In the genomic region with DNA sequence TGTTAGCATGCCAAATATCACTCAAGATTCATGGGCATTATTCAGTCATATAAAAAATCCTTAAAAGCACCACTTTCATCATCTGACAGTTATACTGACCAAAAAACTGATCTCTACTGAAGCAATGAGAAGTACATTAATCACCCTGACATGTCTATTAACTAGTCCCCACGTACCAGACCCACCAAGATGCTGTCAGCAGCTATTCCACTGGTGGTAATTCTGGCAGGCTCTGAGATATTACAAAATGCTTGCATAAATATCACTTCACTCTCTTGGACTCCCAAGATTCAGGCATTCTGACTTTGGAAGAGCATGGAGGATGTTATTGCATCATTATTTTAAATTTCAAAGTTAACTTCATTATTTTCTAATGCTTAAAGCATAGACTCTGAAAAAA, we compare ENCODE assay signal across 33 cellular contexts.
"Had no signal": no experiment of that assay in that cellular context is flagged by ENCODE, and none has a peak within 500 bp of the region (broad histone marks: within the 10 kb centered on the region; RNA-seq: fewer than 3 reads in every experiment).

No MANE protein-coding gene starts in this region.

- H3K36me3 ChIP-seq: adrenal gland, brain microvascular endothelial cell, breast epithelium had no signal

- ATAC-seq: activated CD8-positive, alpha-beta T cell treated with anti-CD3 and anti-CD28 coated beads for 36 hours; activated naive CD4-positive, alpha-beta T cell treated with anti-CD3 and anti-CD28 coated beads, Interleukin-2, amount 50 U/mL, for 72 hours; activated T-cell treated with anti-CD3 and anti-CD28 coated beads, Interleukin-2, amount 50 U/mL, for 4 hours; activated T-cell treated with anti-CD3 and anti-CD28 coated beads, Interleukin-2, amount 50 U/mL, for 72 hours; activated T-helper 17 cell treated with anti-CD3 and anti-CD28 coated beads, Interleukin-2, amount 50 U/mL, for 72 hours; body of pancreas had no signal

- FAIRE-seq: astrocyte, TTC549 had no signal

- H3K4me1 ChIP-seq: adrenal gland, body of pancreas, breast epithelium had no signal

- H3K9me3 ChIP-seq: adrenal gland, body of pancreas, breast epithelium had no signal

- DNase-seq: activated B cell treated with CpG ODN at 0.5 μM for 24 hours; activated CD4-positive, alpha-beta memory T cell treated with anti-CD3 and anti-CD28 coated beads for 36 hours; activated CD4-positive, alpha-beta T cell treated with anti-CD3 and anti-CD28 coated beads for 4 hours; activated CD4-positive, alpha-beta T cell treated with anti-CD3 and anti-CD28 coated beads, Interleukin-2, amount 10 ng/mL, durations not matched to agents 24 days and 14 days; activated CD4-positive, alpha-beta T cell treated with anti-CD3 and anti-CD28 coated beads, Interleukin-2, amount 50 U/mL, for 1 hour; activated CD4-positive, alpha-beta T cell treated with anti-CD3 and anti-CD28 coated beads, Interleukin-2, amount 50 U/mL, for 4 hours; activated CD4-positive, CD25-positive, alpha-beta regulatory T cell treated with anti-CD3 and anti-CD28 coated beads, Interleukin-2, amount 50 U/mL, for 72 hours; activated CD8-positive, alpha-beta memory T cell treated with anti-CD3 and anti-CD28 coated beads, Interleukin-2, amount 50 U/mL, for 4 hours; activated CD8-positive, alpha-beta T cell treated with anti-CD3 and anti-CD28 coated beads for 36 hours; activated effector memory CD4-positive, alpha-beta T cell treated with anti-CD3 and anti-CD28 coated beads, Interleukin-2, amount 50 U/mL, for 16 hours; activated gamma-delta T cell treated with Interleukin-2 at 50 U/mL for 16 hours; activated naive CD4-positive, alpha-beta T cell; activated naive CD4-positive, alpha-beta T cell treated with anti-CD3 and anti-CD28 coated beads for 36 hours; activated naive CD4-positive, alpha-beta T cell treated with anti-CD3 and anti-CD28 coated beads, Interleukin-2, amount 50 U/mL, for 16 hours; activated naive CD8-positive, alpha-beta T cell treated with anti-CD3 and anti-CD28 coated beads for 36 hours; activated T-cell treated with anti-CD3 and anti-CD28 coated beads for 4 hours; activated T-cell treated with anti-CD3 and anti-CD28 coated beads, Interleukin-2, amount 50 U/mL, for 1 hour; activated T-cell treated with anti-CD3 and anti-CD28 coated beads, Interleukin-2, amount 50 U/mL, for 4 hours; activated T-cell treated with anti-CD3 and anti-CD28 coated beads, Interleukin-2, amount 50 U/mL, for 72 hours; adrenal gland; amniotic stem cell; aorta; body of pancreas; brain microvascular endothelial cell; central memory CD4-positive, alpha-beta T cell; T-helper 2 cell; T-helper 9 cell had no signal

- H3K27ac ChIP-seq: adrenal gland, body of pancreas, brain microvascular endothelial cell, breast epithelium, VCaP had no signal

- H3K27me3 ChIP-seq: adrenal gland, body of pancreas, brain microvascular endothelial cell, breast epithelium had no signal

- H3K4me3 ChIP-seq: adrenal gland, body of pancreas, breast epithelium had no signal
